ENCODE assay signal across 9 cellular contexts in the genomic region with DNA sequence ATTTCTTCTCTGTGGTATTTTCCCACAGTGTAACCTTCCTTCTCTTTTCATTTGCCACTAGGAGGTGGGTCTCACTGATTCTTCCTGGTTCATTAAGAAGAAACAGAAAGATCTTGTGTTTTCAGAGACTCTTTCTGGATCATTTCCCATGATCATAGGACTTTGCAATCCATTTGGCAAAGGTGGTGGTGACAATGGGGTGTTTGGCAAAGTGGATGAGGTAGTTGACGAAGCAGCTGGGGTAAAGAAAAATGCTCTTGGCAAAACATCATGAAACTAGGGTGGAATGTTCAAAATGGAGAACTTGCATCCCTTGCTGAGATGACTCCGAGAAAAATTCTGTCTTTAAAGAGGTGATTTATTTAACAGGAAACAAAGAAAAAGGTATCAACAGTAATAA. TPM values are rescaled to one million over a fixed set of nuclear protein-coding genes. Genes with fewer than 3 reads are reported as not detected.
A peak's percentile ranks its signal among the peaks of the same experiment; 100 is the strongest.
DNase-seq lines count a peak whose midpoint lies in the region; ATAC-seq lines count a peak whose summit lies in the region.
"Had no signal": no experiment of that assay in that cellular context is flagged by ENCODE, and none has a peak within 500 bp of the region (broad histone marks: within the 10 kb centered on the region; RNA-seq: fewer than 3 reads in every experiment).

No MANE protein-coding gene starts in this region.

- peaks cover 10% of the 10 kb centered on the region for H3K36me3 ChIP-seq in adipocyte (ENCODE audit: control insufficient read depth, insufficient read depth, low read length, severe bottlenecking)

- H3K9ac ChIP-seq in adipocyte (ENCODE audit: low read length): peak overlapping the region; percentile 81

- no peaks in the 10 kb centered on the region for H3K9me3 ChIP-seq in adipocyte (ENCODE audit: control insufficient read depth, low read length)

- peaks cover 66% of the 10 kb centered on the region for H3K4me1 ChIP-seq in adipocyte (ENCODE audit: control insufficient read depth, insufficient read depth, low read length)

- peak; percentile 76 for DNase-seq in GM03348 (ENCODE audit: low spot score)
- DNase-seq in adipocyte (ENCODE audit: low read depth): no peak
- peak; percentile 54 for DNase-seq in left lobe of liver (ENCODE audit: low spot score)
- no peak for DNase-seq in activated CD4-positive, alpha-beta T cell treated with anti-CD3 and anti-CD28 coated beads for 1 hour
- DNase-seq: activated B cell treated with CpG ODN at 0.5 μM for 24 hours; naive thymus-derived CD8-positive, alpha-beta T cell had no signal

- H3K4me3 ChIP-seq in adipocyte (ENCODE audit: low read length): peak overlapping the region; percentile 24

- ATAC-seq in left lobe of liver (peak; percentile 9), GM19023 (IDR thresholded peaks at IDR 0.05; ENCODE audit: unreplicated experiment) (no peak), GM19452 (IDR thresholded peaks at IDR 0.05; ENCODE audit: unreplicated experiment) (no peak)
- ATAC-seq: naive thymus-derived CD8-positive, alpha-beta T cell had no signal

- peak overlapping the region; percentile 31 for H3K27ac ChIP-seq in temporal lobe (ENCODE audit: low read depth, low read length)

- H3K27me3 ChIP-seq in adipocyte (replicated peaks; ENCODE audit: control insufficient read depth, insufficient read depth, low read length): no peaks in the 10 kb centered on the region

RNA-seq across cellular contexts. Expression of a gene that starts 50.6 kb away (rescaled TPM):
- 8.3 TPM for total RNA-seq in left lobe of liver
- total RNA-seq in temporal lobe: 2.2 TPM

Comparison
In these comparisons a context has a peak if more than half of its experiments do, and no peak if none do; other contexts are left out.
1. DNase-seq: peak in GM03348 (single experiment) and left lobe of liver (single experiment); none in adipocyte (single experiment) and activated CD4-positive, alpha-beta T cell treated with anti-CD3 and anti-CD28 coated beads for 1 hour (single experiment).